Comparison of ENCODE assay signal across 13 cellular contexts in the genomic region with DNA sequence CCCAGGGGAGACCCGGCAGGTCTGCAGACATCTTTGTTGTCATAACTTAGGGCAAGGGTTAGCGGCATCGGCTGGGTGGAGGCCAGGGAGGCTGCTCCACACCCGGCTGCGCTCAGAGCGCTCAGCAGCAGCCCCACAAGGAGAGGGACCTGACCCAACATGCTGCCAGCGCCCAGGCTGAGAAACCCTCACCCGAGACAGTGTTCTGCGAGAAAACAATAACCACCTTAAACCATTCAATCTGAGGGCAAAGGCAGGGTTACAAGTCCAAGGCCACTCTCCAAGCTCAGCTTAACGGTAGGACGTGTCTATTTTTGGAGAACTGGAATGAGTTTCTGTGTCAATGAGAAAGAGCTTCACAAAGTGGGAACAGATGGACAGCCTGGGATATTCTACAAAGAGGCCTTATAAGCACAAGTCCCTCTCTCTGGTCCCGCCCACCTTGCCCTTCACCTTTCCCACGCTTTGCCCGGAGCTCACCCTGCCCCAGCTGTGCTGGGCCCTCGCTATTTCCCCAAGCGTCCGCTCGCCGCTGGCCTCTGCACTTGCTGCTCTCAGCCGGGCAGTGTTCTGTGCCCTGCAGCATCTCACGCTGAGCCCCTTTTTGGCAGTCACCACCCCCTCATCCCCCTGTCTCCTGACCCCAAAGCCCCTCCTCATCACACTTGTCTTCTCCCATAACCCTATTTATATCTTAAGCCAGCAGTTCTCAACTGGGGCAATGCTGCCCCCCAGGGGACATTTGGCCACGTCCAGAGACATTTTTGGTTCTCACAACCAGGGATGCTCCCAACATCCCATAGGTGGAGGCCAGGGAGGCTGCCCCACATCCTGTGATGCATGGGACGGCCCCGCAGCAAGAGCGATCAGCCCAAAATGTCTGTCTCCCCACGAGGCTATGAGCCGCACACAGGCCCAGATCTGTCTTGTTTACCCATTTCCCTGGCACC. TPM values are rescaled to one million over a fixed set of nuclear protein-coding genes. Genes with fewer than 3 reads are reported as not detected.
A peak's percentile ranks its signal among the peaks of the same experiment; 100 is the strongest.
DNase-seq lines count a peak whose midpoint lies in the region; ATAC-seq, FAIRE-seq and TF ChIP-seq lines count a peak whose summit lies in the region.
"Had no signal": no experiment of that assay in that cellular context is flagged by ENCODE, and none has a peak within 500 bp of the region (broad histone marks: within the 10 kb centered on the region; RNA-seq: fewer than 3 reads in every experiment).

No MANE protein-coding gene starts in this region.

- FAIRE-seq in D721Med (lab: Jason Lieb, UNC), result no peak
- FAIRE-seq: GM18507 had no signal

- peaks cover 29% of the 10 kb centered on the region for H3K4me1 ChIP-seq in left ventricle myocardium inferior

- no peak for DNase-seq in D721Med (ENCODE audit: insufficient read length, low spot score)
- DNase-seq in left ventricle myocardium inferior, result no peak
- DNase-seq in NCI-H2196 (lab: John Stamatoyannopoulos, UW; ENCODE audit: unreplicated experiment), result no peak
- DNase-seq in HEK293T (ENCODE audit: extremely low spot score), result no peak
- no peak for DNase-seq in amniotic stem cell (lab: John Stamatoyannopoulos, UW)
- DNase-seq: activated CD4-positive, alpha-beta T cell treated with anti-CD3 and anti-CD28 coated beads for 36 hours; activated naive CD8-positive, alpha-beta T cell treated with anti-CD3 and anti-CD28 coated beads, Interleukin-2, amount 50 U/mL, for 24 hours; mesenchymal stem cell; NCI-H1930; stimulated activated CD4-positive, alpha-beta T cell treated with anti-CD3 and anti-CD28 coated beads, Interleukin-12 subunit alpha, Interleukin-12 subunit beta, amount 100 ng/mL, for 4 hours had no signal

- POLR2A ChIA-PET in HEK293T (lab: Yijun Ruan, JAX), result no interaction called here

- peaks cover 77% of the 10 kb centered on the region for H3K36me3 ChIP-seq in left ventricle myocardium inferior

- H3K27me3 ChIP-seq in left ventricle myocardium inferior (ENCODE audit: low read depth), result no peaks in the 10 kb centered on the region
- H3K27me3 ChIP-seq: BLaER1 treated with 17β-estradiol and CSF1 and Interleukin-3, amounts not matched to agents 10 nM and 100 nM had no signal

- intact Hi-C loops in left ventricle myocardium inferior (cut with micrococcal nuclease), result no loop called here

- peak overlapping the region; percentile 74 for H3K27ac ChIP-seq in left ventricle myocardium inferior (replicated peaks)

- CTCF ChIA-PET in HEK293T (lab: Yijun Ruan, JAX), result no interaction called here

- 0 out of 3 replicates have a peak, but pooled peaks have one; percentile 19 for ATAC-seq in SK-N-SH treated with all-trans-retinoic acid at 6 μM for 48 hours
- ATAC-seq: activated CD4-positive, alpha-beta T cell treated with anti-CD3 and anti-CD28 coated beads for 36 hours; activated naive CD8-positive, alpha-beta T cell treated with anti-CD3 and anti-CD28 coated beads, Interleukin-2, amount 50 U/mL, for 24 hours had no signal

- peaks cover 7% of the 10 kb centered on the region for H3K9me3 ChIP-seq in left ventricle myocardium inferior (replicated peaks)

- TF ChIP-seq CTCF in D721Med (IDR thresholded peaks at IDR 0.05; ENCODE audit: insufficient read depth, missing control alignments), result peak; percentile 20
- TF ChIP-seq CTCF in left ventricle myocardium inferior (IDR thresholded peaks at IDR 0.05; ENCODE audit: borderline replicate concordance), result peak; percentile 32

- H3K4me3 ChIP-seq in left ventricle myocardium inferior, result no peak overlapping the region
- H3K4me3 ChIP-seq: BLaER1 treated with 17β-estradiol and CSF1 and Interleukin-3, amounts not matched to agents 10 nM and 100 nM had no signal

TF ChIP-seq in SK-N-SH treated with all-trans-retinoic acid at 6 μM for 48 hours, 23 proteins besides CTCF, POLR2A, EP300 and RAD21 (continues in another document):
- TF ChIP-seq CREB5 (CRISPR knock-in tag; IDR thresholded peaks at IDR 0.05; ENCODE audit: low read depth) (no peak), BACH2 (CRISPR knock-in tag; IDR thresholded peaks at IDR 0.05; ENCODE audit: borderline replicate concordance) (no peak), TOX (CRISPR knock-in tag; IDR thresholded peaks at IDR 0.05; ENCODE audit: borderline replicate concordance) (no peak), ZNF70 (CRISPR knock-in tag; IDR thresholded peaks at IDR 0.05) (no peak), PPARA (CRISPR knock-in tag; IDR thresholded peaks at IDR 0.05; ENCODE audit: borderline replicate concordance) (no peak), TCF4 (CRISPR knock-in tag; IDR thresholded peaks at IDR 0.05; ENCODE audit: borderline replicate concordance) (no peak), ZNF8 (CRISPR knock-in tag; IDR thresholded peaks at IDR 0.05) (no peak), ZFP30 (CRISPR knock-in tag; IDR thresholded peaks at IDR 0.05) (no peak), RARB (CRISPR knock-in tag; IDR thresholded peaks at IDR 0.05) (no peak), OSR1 (CRISPR knock-in tag; IDR thresholded peaks at IDR 0.05) (no peak), ZFP3 (CRISPR knock-in tag; IDR thresholded peaks at IDR 0.05) (no peak), ZNF565 (CRISPR knock-in tag; conservative IDR thresholded peaks at IDR 0.05; ENCODE audit: low read depth) (no peak), ESRRG (CRISPR knock-in tag; IDR thresholded peaks at IDR 0.05) (no peak), CSDC2 (CRISPR knock-in tag; IDR thresholded peaks at IDR 0.05) (no peak), SNAI2 (CRISPR knock-in tag; IDR thresholded peaks at IDR 0.05) (no peak)

TF ChIP-seq in HEK293T, 16 proteins besides CTCF, POLR2A, EP300 and RAD21:
- TF ChIP-seq SP1 (IDR thresholded peaks at IDR 0.05) (no peak), PKNOX1 (IDR thresholded peaks at IDR 0.05) (no peak), BHLHE40 (IDR thresholded peaks at IDR 0.05; ENCODE audit: borderline replicate concordance) (no peak), L3MBTL2 (conservative IDR thresholded peaks at IDR 0.05) (no peak), SUZ12 (IDR thresholded peaks at IDR 0.05) (no peak), HDGF (IDR thresholded peaks at IDR 0.05; ENCODE audit: borderline replicate concordance) (no peak), FOXK2 (IDR thresholded peaks at IDR 0.05) (no peak), TARDBP (IDR thresholded peaks at IDR 0.05) (no peak), ZNF384 (IDR thresholded peaks at IDR 0.05) (no peak), ELF4 (IDR thresholded peaks at IDR 0.05) (no peak), FOXA1 (IDR thresholded peaks at IDR 0.05) (no peak), LEF1 (IDR thresholded peaks at IDR 0.05; ENCODE audit: borderline replicate concordance) (no peak), NFRKB (IDR thresholded peaks at IDR 0.05) (no peak)

RNA-seq across cellular contexts. Expression of gene PPP1R12C, which starts 17.6 kb away (rescaled TPM):
- total RNA-seq in left ventricle myocardium inferior, result 228 TPM

RNA-seq across cellular contexts. Expression of gene EPS8L1, which starts 24.2 kb away (rescaled TPM):
- total RNA-seq in left ventricle myocardium inferior, result 0.88 TPM

RNA-seq across cellular contexts. Expression of gene RDH13, which starts 36.9 kb away (rescaled TPM):
- 53.8 TPM for total RNA-seq in left ventricle myocardium inferior

RNA-seq across cellular contexts. Expression of gene TNNT1, which starts 49.2 kb away (rescaled TPM):
- 140 TPM for total RNA-seq in left ventricle myocardium inferior

RNA-seq across cellular contexts. Expression of gene TNNI3, which starts 57.7 kb away (rescaled TPM):
- 7,701 TPM for total RNA-seq in left ventricle myocardium inferior
